22 cellular contexts compared by ENCODE assay signal in the genomic region with DNA sequence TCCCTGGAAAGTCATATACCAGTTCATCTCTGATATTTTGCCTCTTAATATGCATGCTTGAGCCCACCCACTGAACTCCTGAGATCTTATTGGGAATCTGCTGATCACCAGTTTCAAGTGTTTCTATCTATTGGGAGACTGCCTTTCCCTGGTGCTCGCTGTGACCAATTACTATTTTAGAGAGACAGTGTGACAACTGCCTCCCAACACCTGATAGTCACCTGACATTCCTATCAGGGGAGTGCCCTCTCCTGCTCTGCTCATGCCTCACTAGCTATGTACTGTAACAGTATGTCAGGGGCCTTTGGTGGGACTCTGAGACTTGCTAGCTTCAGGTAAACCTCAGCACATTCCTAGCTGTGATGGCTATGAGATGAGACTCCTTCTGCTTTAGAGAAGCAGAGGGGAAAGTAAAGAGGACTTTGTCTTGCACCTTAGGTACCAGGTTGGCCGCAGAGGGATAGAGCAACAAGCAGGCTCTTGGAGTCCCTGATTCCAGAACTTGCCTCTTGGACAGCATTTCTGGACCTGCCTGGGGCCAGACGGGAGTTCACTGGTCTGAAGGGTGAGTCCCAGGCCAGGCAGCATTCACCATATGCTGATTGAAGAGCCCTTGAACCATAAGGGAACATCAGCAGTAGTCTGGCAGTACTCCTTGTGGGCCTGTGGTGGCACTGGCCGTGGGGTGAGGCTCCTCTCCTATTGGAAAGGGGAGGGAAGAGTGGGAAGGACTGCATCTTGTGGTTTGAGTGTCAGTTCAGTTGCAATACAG. TPM values are rescaled to one million over a fixed set of nuclear protein-coding genes. Genes with fewer than 3 reads are reported as not detected.
A peak's percentile ranks its signal among the peaks of the same experiment; 100 is the strongest.
DNase-seq lines count a peak whose midpoint lies in the region; ATAC-seq and TF ChIP-seq lines count a peak whose summit lies in the region.
"Had no signal": no experiment of that assay in that cellular context is flagged by ENCODE, and none has a peak within 500 bp of the region (broad histone marks: within the 10 kb centered on the region; RNA-seq: fewer than 3 reads in every experiment).

No MANE protein-coding gene starts in this region.

- ATAC-seq in GM19467 (IDR thresholded peaks at IDR 0.05; ENCODE audit: unreplicated experiment) (no peak), GM19324 (IDR thresholded peaks at IDR 0.05; ENCODE audit: low FRiP score, unreplicated experiment) (no peak)
- ATAC-seq: activated CD8-positive, alpha-beta memory T cell treated with anti-CD3 and anti-CD28 coated beads, Interleukin-2, amount 10 ng/mL, durations not matched to agents 7 days and 5 days; T-cell had no signal

- peaks cover 7% of the 10 kb centered on the region for H3K36me3 Mint-ChIP-seq in glutamatergic neuron (ENCODE audit: unreplicated experiment)
- H3K36me3 Mint-ChIP-seq: activated naive CD8-positive, alpha-beta T cell; T-cell had no signal

- in situ Hi-C loops in G401 (cut with HindIII; ENCODE audit: low sequenced_read_pairs) = no loop called here

- H3K27ac Mint-ChIP-seq in glutamatergic neuron (ENCODE audit: unreplicated experiment) = peak overlapping the region; percentile 68
- H3K27ac Mint-ChIP-seq: activated naive CD8-positive, alpha-beta T cell; activated T-helper 1 cell treated with anti-CD3 and anti-CD28 coated beads, Interleukin-12 subunit alpha, Interleukin-12 subunit beta, Interleukin-2, Interleukin-4 antibody, amounts not matched to agents 30 ng/mL and 10 ng/mL and 1 ng/mL, durations not matched to agents 14 hours and 24 hours and 36 hours; T-cell had no signal

- H3K4me1 Mint-ChIP-seq in glutamatergic neuron (ENCODE audit: low read depth, unreplicated experiment) = peaks cover 10% of the 10 kb centered on the region

- H3K4me1 ChIP-seq in BLaER1 treated with 17β-estradiol and CSF1 and Interleukin-3, amounts not matched to agents 10 nM and 100 nM = peaks cover 6 to 60% (median 39%) of the 10 kb centered on the region in 10 experiments; a peak in 19 of 20 replicates
- H3K4me1 ChIP-seq in neutrophil (ENCODE audit: control insufficient read depth in 1 of 2, insufficient read depth in 1 of 2, low read depth in 1 of 2, low read length in 1 of 2) = peaks cover 95% of the 10 kb centered on the region in 2 experiments
- H3K4me1 ChIP-seq: uterus had no signal

- no peak overlapping the region for H3K4me3 Mint-ChIP-seq in glutamatergic neuron (ENCODE audit: unreplicated experiment)
- H3K4me3 Mint-ChIP-seq: activated CD8-positive, alpha-beta memory T cell treated with anti-CD3 and anti-CD28 coated beads, Interleukin-2, amount 10 ng/mL, durations not matched to agents 7 days and 5 days; activated naive CD8-positive, alpha-beta T cell; activated T-helper 1 cell treated with anti-CD3 and anti-CD28 coated beads, Interleukin-12 subunit alpha, Interleukin-12 subunit beta, Interleukin-2, Interleukin-4 antibody, amounts not matched to agents 30 ng/mL and 10 ng/mL and 1 ng/mL, durations not matched to agents 14 hours and 24 hours and 36 hours; T-cell had no signal

- H3K27me3 ChIP-seq in BLaER1 treated with 17β-estradiol and CSF1 and Interleukin-3, amounts not matched to agents 10 nM and 100 nM = 0 out of 22 replicates have a peak, but pooled peaks cover 0 to 5% (median 0%) of the 10 kb centered on the region in 11 experiments
- H3K27me3 ChIP-seq in neutrophil = no peaks in the 10 kb centered on the region
- H3K27me3 ChIP-seq: uterus had no signal

- H3K9me3 ChIP-seq in BLaER1 treated with 17β-estradiol and CSF1 and Interleukin-3, amounts not matched to agents 10 nM and 100 nM (replicated peaks in 1 of 11) = peaks cover 0 to 19% (median 0%) of the 10 kb centered on the region in 11 experiments; a peak in 9 of 22 replicates
- no peaks in the 10 kb centered on the region for H3K9me3 ChIP-seq in neutrophil
- H3K9me3 ChIP-seq: uterus had no signal

- no peak overlapping the region for H3K4me3 ChIP-seq in BLaER1 treated with 17β-estradiol and CSF1 and Interleukin-3, amounts not matched to agents 10 nM and 100 nM
- H3K4me3 ChIP-seq in neutrophil (ENCODE audit: low read depth in 1 of 2, low read length in 1 of 2) = no peak overlapping the region
- H3K4me3 ChIP-seq: uterus had no signal

- H3K36me3 ChIP-seq in BLaER1 treated with 17β-estradiol and CSF1 and Interleukin-3, amounts not matched to agents 10 nM and 100 nM = no peaks in the 10 kb centered on the region
- no peaks in the 10 kb centered on the region for H3K36me3 ChIP-seq in neutrophil
- H3K36me3 ChIP-seq: uterus had no signal

- no peaks in the 10 kb centered on the region for H4K20me1 ChIP-seq in BLaER1 treated with 17β-estradiol and CSF1 and Interleukin-3, amounts not matched to agents 10 nM and 100 nM

- DNase-seq in LoVo (ENCODE audit: low spot score) (peak; percentile 58), glutamatergic neuron (no peak), G401 (ENCODE audit: low spot score) (no peak), NCI-H82 (lab: John Stamatoyannopoulos, UW) (no peak)
- DNase-seq: ACHN; activated CD4-positive, alpha-beta T cell treated with anti-CD3 and anti-CD28 coated beads for 4 hours; activated CD8-positive, alpha-beta memory T cell treated with anti-CD3 and anti-CD28 coated beads, Interleukin-2, amount 10 ng/mL, durations not matched to agents 7 days and 5 days; DMS153; effector CD8-positive, alpha-beta T cell; NCI-H1694 treated with DMSO at 0.1 percent for 48 hours; NCI-H69; retina; SHP77; stimulated activated CD4-positive, alpha-beta T cell treated with anti-CD3 and anti-CD28 coated beads, Interleukin-12 subunit alpha, Interleukin-12 subunit beta, amount 100 ng/mL, for 4 hours; T-cell; uterus had no signal

- TF ChIP-seq CTCF in glutamatergic neuron (IDR thresholded peaks at IDR 0.05; ENCODE audit: partially characterized antibody, unreplicated experiment) = no peak
- TF ChIP-seq CTCF in neutrophil (IDR thresholded peaks at IDR 0.05) = no peak

- H3K27me3 Mint-ChIP-seq in glutamatergic neuron (ENCODE audit: unreplicated experiment) = no peaks in the 10 kb centered on the region
- H3K27me3 Mint-ChIP-seq: activated CD8-positive, alpha-beta memory T cell treated with anti-CD3 and anti-CD28 coated beads, Interleukin-2, amount 10 ng/mL, durations not matched to agents 7 days and 5 days; activated naive CD8-positive, alpha-beta T cell; T-cell had no signal

- H3K9ac ChIP-seq in BLaER1 treated with 17β-estradiol and CSF1 and Interleukin-3, amounts not matched to agents 10 nM and 100 nM = no peak overlapping the region

- H3K27ac ChIP-seq in BLaER1 treated with 17β-estradiol and CSF1 and Interleukin-3, amounts not matched to agents 10 nM and 100 nM = no peak overlapping the region
- H3K27ac ChIP-seq in neutrophil = peak overlapping the region; percentile 59
- H3K27ac ChIP-seq: uterus had no signal

- peak overlapping the region in 7 of 11 experiments; percentile 35 to 87 (median 47); a peak in 10 of 22 replicates for H3K4me2 ChIP-seq in BLaER1 treated with 17β-estradiol and CSF1 and Interleukin-3, amounts not matched to agents 10 nM and 100 nM

- no peaks in the 10 kb centered on the region for H3K9me3 Mint-ChIP-seq in glutamatergic neuron (ENCODE audit: unreplicated experiment)
- H3K9me3 Mint-ChIP-seq: activated T-helper 1 cell treated with anti-CD3 and anti-CD28 coated beads, Interleukin-12 subunit alpha, Interleukin-12 subunit beta, Interleukin-2, Interleukin-4 antibody, amounts not matched to agents 30 ng/mL and 10 ng/mL and 1 ng/mL, durations not matched to agents 14 hours and 24 hours and 36 hours; T-cell had no signal

RNA-seq across cellular contexts. Expression of a gene that starts 34.4 kb away (rescaled TPM):
- total RNA-seq in glutamatergic neuron (ENCODE audit: unreplicated experiment) = 41.9 TPM
- total RNA-seq in G401 (2014; rRNA removed; shearing (Covaris generic)) = 21.6 and 40.5 TPM in 2 replicates
